ENCODE assay signal across 24 cellular contexts in genomic region chr1:182213163-182213562, GRCh38.
DNase-seq lines count a peak whose midpoint lies in the region; ATAC-seq and TF ChIP-seq lines count a peak whose summit lies in the region.
"Had no signal": no experiment of that assay in that cellular context is flagged by ENCODE, and none has a peak within 500 bp of the region (broad histone marks: within the 10 kb centered on the region; RNA-seq: fewer than 3 reads in every experiment).

No MANE protein-coding gene starts in this region.

- ATAC-seq in HG02840 (IDR thresholded peaks at IDR 0.05; ENCODE audit: low FRiP score, unreplicated experiment) (no peak), GM21515 (IDR thresholded peaks at IDR 0.05; ENCODE audit: unreplicated experiment) (no peak)
- ATAC-seq: A549, HepG2, Right ventricle myocardium inferior had no signal

- H3K27me3 ChIP-seq in neutrophil = no peaks in the 10 kb centered on the region

- no peaks in the 10 kb centered on the region for H3K36me3 ChIP-seq in neutrophil
- H3K36me3 ChIP-seq: BE2C had no signal

- peak overlapping the region; percentile 82 for H3K27ac ChIP-seq in neutrophil
- H3K27ac ChIP-seq: A549, HL-60 had no signal

- no peaks in the 10 kb centered on the region for H3K9me3 ChIP-seq in neutrophil
- H3K9me3 ChIP-seq: A549, BE2C had no signal

- no peak for TF ChIP-seq POLR2A in NB4 (IDR thresholded peaks at IDR 0.05; ENCODE audit: extremely low read depth, insufficient read length)

- H3K4me3 ChIP-seq in NB4 (ENCODE audit: low read depth, low read length) = no peak overlapping the region
- H3K4me3 ChIP-seq in neutrophil (ENCODE audit: low read depth in 1 of 2, low read length in 1 of 2) = no peak overlapping the region
- H3K4me3 ChIP-seq: A549 had no signal

- no peak for TF ChIP-seq CTCF in NB4 (IDR thresholded peaks at IDR 0.05; ENCODE audit: low read depth, low read length)
- no peak for TF ChIP-seq CTCF in neutrophil (IDR thresholded peaks at IDR 0.05)

- DNase-seq in GDM1 (lab: John Stamatoyannopoulos, UW) (peak; percentile 14), NB4 (ENCODE audit: low read depth) (peak; percentile 62), SKM-1 treated with dmso at 0.1 percent for 144 hours (lab: John Stamatoyannopoulos, UW; ENCODE audit: unreplicated experiment) (peak; percentile 81), NCI-H1694 treated with DMSO at 0.1 percent for 48 hours (lab: John Stamatoyannopoulos, UW) (no peak)
- DNase-seq: BE2C; CD4-positive, CD25-positive, alpha-beta regulatory T cell; DMS79; H9; HFFc6; KG1; NCI-H1048; NCI-H1417 treated with DMSO at 0.1 percent for 48 hours; NCI-H187 treated with DMSO at 0.1 percent for 48 hours; NCI-H2107; NCI-H2227 treated with DMSO at 0.1 percent for 48 hours; NCI-H510A treated with DMSO at 0.1 percent for 48 hours; NCI-H748 treated with DMSO at 0.1 percent for 48 hours had no signal

- H3K4me1 ChIP-seq in neutrophil (ENCODE audit: control insufficient read depth in 1 of 2, insufficient read depth in 1 of 2, low read depth in 1 of 2, low read length in 1 of 2) = peaks cover 6 to 11% of the 10 kb centered on the region in 2 experiments
- H3K4me1 ChIP-seq: A549, BE2C had no signal
